ENCODE assay signal across 13 cellular contexts in genomic region chr9:100219347-100219746, GRCh38.
DNase-seq lines count a peak whose midpoint lies in the region; ATAC-seq lines count a peak whose summit lies in the region.
"Had no signal": no experiment of that assay in that cellular context is flagged by ENCODE, and none has a peak within 500 bp of the region (broad histone marks: within the 10 kb centered on the region; RNA-seq: fewer than 3 reads in every experiment).

No MANE protein-coding gene starts in this region.

- H3K36me3 Mint-ChIP-seq in stimulated activated naive B cell treated with anti-CD40 and anti-IgM and Interleukin-4, amounts not matched to agents 10 μg/mL and 1 μg/mL and 100 μg/mL, for 72 hours: no peaks in the 10 kb centered on the region
- H3K36me3 Mint-ChIP-seq: immature natural killer cell had no signal

- H3K4me3 Mint-ChIP-seq in stimulated activated naive CD8-positive, alpha-beta T cell treated with anti-CD3 and anti-CD28 coated beads, Interleukin-15, amount 100 ng/mL, for 72 hours: no peak overlapping the region
- no peak overlapping the region for H3K4me3 Mint-ChIP-seq in stimulated activated naive B cell treated with anti-CD40 and anti-IgM and Interleukin-4, amounts not matched to agents 10 μg/mL and 1 μg/mL and 100 μg/mL, for 72 hours
- H3K4me3 Mint-ChIP-seq: immature natural killer cell had no signal

- H3K4me1 Mint-ChIP-seq in stimulated activated naive CD8-positive, alpha-beta T cell treated with anti-CD3 and anti-CD28 coated beads, Interleukin-15, amount 100 ng/mL, for 72 hours: no peaks in the 10 kb centered on the region
- H3K4me1 Mint-ChIP-seq in stimulated activated naive B cell treated with anti-CD40 and anti-IgM and Interleukin-4, amounts not matched to agents 10 μg/mL and 1 μg/mL and 100 μg/mL, for 72 hours: peaks cover 16 to 23% of the 10 kb centered on the region in 2 donors
- H3K4me1 Mint-ChIP-seq: immature natural killer cell had no signal

- no peak overlapping the region for H3K27ac Mint-ChIP-seq in stimulated activated naive CD8-positive, alpha-beta T cell treated with anti-CD3 and anti-CD28 coated beads, Interleukin-15, amount 100 ng/mL, for 72 hours
- no peak overlapping the region for H3K27ac Mint-ChIP-seq in stimulated activated naive B cell treated with anti-CD40 and anti-IgM and Interleukin-4, amounts not matched to agents 10 μg/mL and 1 μg/mL and 100 μg/mL, for 72 hours
- H3K27ac Mint-ChIP-seq: immature natural killer cell had no signal

- no peak for DNase-seq in stimulated activated naive CD8-positive, alpha-beta T cell treated with anti-CD3 and anti-CD28 coated beads, Interleukin-15, amount 100 ng/mL, for 72 hours
- DNase-seq in stimulated activated naive CD8-positive, alpha-beta T cell treated with anti-CD3 and anti-CD28 coated beads, Interleukin-15, Interleukin-2, amounts not matched to agents 100 U/mL and 50 U/mL, for 24 hours: no peak
- DNase-seq in stimulated activated naive B cell treated with anti-CD40 and anti-IgM and Interleukin-4, amounts not matched to agents 10 μg/mL and 1 μg/mL and 100 μg/mL, for 72 hours: no peak
- DNase-seq in activated naive CD4-positive, alpha-beta T cell (lab: John Stamatoyannopoulos, UW): no peak
- DNase-seq in DMS 273 treated with DMSO at 0.1 percent for 48 hours (lab: John Stamatoyannopoulos, UW): no peak
- no peak for DNase-seq in DMS53 (lab: John Stamatoyannopoulos, UW)
- DNase-seq: activated naive CD4-positive, alpha-beta T cell treated with anti-CD3 and anti-CD28 coated beads, Interleukin-2, amount 50 U/mL, for 16 hours; immature natural killer cell; NCI-H446; thyroid gland had no signal

- H3K27me3 Mint-ChIP-seq in stimulated activated naive CD8-positive, alpha-beta T cell treated with anti-CD3 and anti-CD28 coated beads, Interleukin-15, amount 100 ng/mL, for 72 hours: no peaks in the 10 kb centered on the region
- H3K27me3 Mint-ChIP-seq in stimulated activated naive B cell treated with anti-CD40 and anti-IgM and Interleukin-4, amounts not matched to agents 10 μg/mL and 1 μg/mL and 100 μg/mL, for 72 hours: no peaks in the 10 kb centered on the region

- peak; percentile 70 for ATAC-seq in stimulated activated naive CD8-positive, alpha-beta T cell treated with anti-CD3 and anti-CD28 coated beads, Interleukin-15, amount 100 ng/mL, for 72 hours
- no peak for ATAC-seq in stimulated activated naive CD8-positive, alpha-beta T cell treated with anti-CD3 and anti-CD28 coated beads, Interleukin-15, Interleukin-2, amounts not matched to agents 100 U/mL and 50 U/mL, for 24 hours
- peak; percentile 58 for ATAC-seq in GM21737 (IDR thresholded peaks at IDR 0.05; ENCODE audit: unreplicated experiment)
- peak; percentile 84 for ATAC-seq in HG03432 (IDR thresholded peaks at IDR 0.05; ENCODE audit: unreplicated experiment)
- ATAC-seq in stimulated activated naive B cell treated with anti-CD40 and anti-IgM and Interleukin-4, amounts not matched to agents 10 μg/mL and 1 μg/mL and 100 μg/mL, for 72 hours (replicated peaks): peak; percentile 71 to 82
- ATAC-seq: Right ventricle myocardium inferior had no signal

- H3K9me3 Mint-ChIP-seq in stimulated activated naive CD8-positive, alpha-beta T cell treated with anti-CD3 and anti-CD28 coated beads, Interleukin-15, amount 100 ng/mL, for 72 hours: no peaks in the 10 kb centered on the region
- no peaks in the 10 kb centered on the region for H3K9me3 Mint-ChIP-seq in stimulated activated naive B cell treated with anti-CD40 and anti-IgM and Interleukin-4, amounts not matched to agents 10 μg/mL and 1 μg/mL and 100 μg/mL, for 72 hours
- H3K9me3 Mint-ChIP-seq: immature natural killer cell had no signal
